In the genomic region with DNA sequence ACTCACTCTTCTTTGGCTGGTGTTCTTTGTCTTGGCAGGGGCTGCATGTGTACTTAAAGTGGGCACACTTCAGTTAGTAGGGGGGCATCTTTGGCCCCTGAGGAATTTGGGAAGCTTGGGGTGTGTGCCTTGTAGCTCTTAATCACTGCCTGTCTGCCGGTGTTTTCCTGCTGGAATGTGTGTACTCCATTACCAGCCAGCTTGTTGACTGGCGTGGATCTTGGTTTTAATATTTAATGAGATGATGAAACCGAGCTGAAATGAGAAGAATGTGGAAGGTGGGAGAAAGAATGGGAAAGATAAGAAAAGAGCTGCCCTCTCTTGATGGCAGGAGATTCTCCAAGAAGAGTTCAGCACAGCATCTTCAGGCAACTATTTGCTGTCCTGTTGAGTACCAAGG, we compare ENCODE assay signal across 18 cellular contexts.
DNase-seq lines count a peak whose midpoint lies in the region; ATAC-seq and TF ChIP-seq lines count a peak whose summit lies in the region.
"Had no signal": no experiment of that assay in that cellular context is flagged by ENCODE, and none has a peak within 500 bp of the region (broad histone marks: within the 10 kb centered on the region; RNA-seq: fewer than 3 reads in every experiment).

No MANE protein-coding gene starts in this region.

- H3K27me3 ChIP-seq in PC-3 (ENCODE audit: low read length) (no peaks in the 10 kb centered on the region), BE2C (no peaks in the 10 kb centered on the region; the same call in 1 of the 2 replicates)
- H3K27me3 ChIP-seq: hepatocyte had no signal

- H3K9me3 ChIP-seq in PC-3 (ENCODE audit: low read length), result no peaks in the 10 kb centered on the region
- H3K9me3 ChIP-seq in BE2C, result no peaks in the 10 kb centered on the region
- H3K9me3 ChIP-seq: stomach had no signal

- CTCF ChIA-PET in PC-3 (lab: Charles Lee), result no interaction called here

- H3K79me2 ChIP-seq in PC-3 (ENCODE audit: low read length), result no peaks in the 10 kb centered on the region
- H3K79me2 ChIP-seq: hepatocyte had no signal

- H3F3A ChIP-seq in PC-3 (ENCODE audit: low read length, unreplicated experiment), result no peaks in the 10 kb centered on the region

- no peak for DNase-seq in activated T-cell treated with anti-CD3 and anti-CD28 coated beads, Interleukin-2, amount 50 U/mL, for 72 hours
- DNase-seq in activated T-cell treated with anti-CD3 and anti-CD28 coated beads for 4 hours, result no peak
- DNase-seq in PC-3, result peak; percentile 32
- peak; percentile 84 for DNase-seq in epithelial cell of proximal tubule (ENCODE audit: low read depth)
- DNase-seq in stimulated activated effector memory CD8-positive, alpha-beta T cell treated with anti-CD3 and anti-CD28 coated beads, Interleukin-12 subunit alpha, Interleukin-12 subunit beta, amount 100 ng/mL, for 72 hours (ENCODE audit: low spot score in 2 of 2), result no peak
- DNase-seq in BE2C, result no peak
- DNase-seq in hippocampal formation (lab: John Stamatoyannopoulos, UW), result no peak
- DNase-seq: activated CD4-positive, alpha-beta T cell treated with anti-CD3 and anti-CD28 coated beads, Interleukin-2, amount 50 U/mL, for 4 hours; activated T-cell treated with anti-CD3 and anti-CD28 coated beads, Interleukin-2, amount 50 U/mL, for 4 hours; CD8-positive, alpha-beta memory T cell; NCI-H2029; NCI-H524 treated with DMSO at 0.1 percent for 48 hours; right cardiac atrium; stomach had no signal

- no peak overlapping the region for H3K4me2 ChIP-seq in PC-3 (ENCODE audit: low read length)
- H3K4me2 ChIP-seq: hepatocyte had no signal

- H3K4me3 Mint-ChIP-seq in activated T-cell treated with anti-CD3 and anti-CD28 coated beads, Interleukin-2, amount 50 U/mL, for 72 hours, result no peak overlapping the region
- no peak overlapping the region for H3K4me3 Mint-ChIP-seq in stimulated activated effector memory CD8-positive, alpha-beta T cell treated with anti-CD3 and anti-CD28 coated beads, Interleukin-12 subunit alpha, Interleukin-12 subunit beta, amount 100 ng/mL, for 72 hours
- H3K4me3 Mint-ChIP-seq: activated T-cell treated with anti-CD3 and anti-CD28 coated beads, Interleukin-2, amount 50 U/mL, for 4 hours; CD8-positive, alpha-beta memory T cell had no signal

- 0 out of 2 replicates have a peak overlapping the region, but pooled peaks have one; percentile 21 for H2AFZ ChIP-seq in PC-3 (ENCODE audit: low read length)
- H2AFZ ChIP-seq: hepatocyte had no signal

- no peak overlapping the region for H3K9ac ChIP-seq in PC-3 (ENCODE audit: low read length)

- no peak overlapping the region for H3K4me3 ChIP-seq in PC-3 (ENCODE audit: low read length)
- H3K4me3 ChIP-seq in epithelial cell of proximal tubule (ENCODE audit: low read depth, low read length), result no peak overlapping the region
- no peak overlapping the region for H3K4me3 ChIP-seq in BE2C (ENCODE audit: low read depth, low read length)
- H3K4me3 ChIP-seq: hepatocyte, stomach had no signal

- no peaks in the 10 kb centered on the region for H4K20me1 ChIP-seq in PC-3 (ENCODE audit: low read length)

- H3K27me3 Mint-ChIP-seq in activated T-cell treated with anti-CD3 and anti-CD28 coated beads, Interleukin-2, amount 50 U/mL, for 72 hours (ENCODE audit: low read depth), result no peaks in the 10 kb centered on the region
- H3K27me3 Mint-ChIP-seq: CD8-positive, alpha-beta memory T cell had no signal

- H3K36me3 Mint-ChIP-seq in activated T-cell treated with anti-CD3 and anti-CD28 coated beads, Interleukin-2, amount 50 U/mL, for 72 hours (ENCODE audit: insufficient read depth in 2 of 2), result peaks cover 5 to 24% of the 10 kb centered on the region in 2 donors
- peaks cover 40% of the 10 kb centered on the region for H3K36me3 Mint-ChIP-seq in stimulated activated effector memory CD8-positive, alpha-beta T cell treated with anti-CD3 and anti-CD28 coated beads, Interleukin-12 subunit alpha, Interleukin-12 subunit beta, amount 100 ng/mL, for 72 hours

- BruUV-seq in PC-3 (replicated peaks; lab: Mats Ljungman, UMichigan), result no TSS peak

- H3K27ac Mint-ChIP-seq in activated T-cell treated with anti-CD3 and anti-CD28 coated beads, Interleukin-2, amount 50 U/mL, for 72 hours, result peak overlapping the region; percentile 25
- peak overlapping the region; percentile 55 for H3K27ac Mint-ChIP-seq in stimulated activated effector memory CD8-positive, alpha-beta T cell treated with anti-CD3 and anti-CD28 coated beads, Interleukin-12 subunit alpha, Interleukin-12 subunit beta, amount 100 ng/mL, for 72 hours
- H3K27ac Mint-ChIP-seq: activated naive CD4-positive, alpha-beta T cell treated with anti-CD3 and anti-CD28 coated beads, Interleukin-2, amount 50 U/mL, for 72 hours had no signal

- no peak for ATAC-seq in activated T-cell treated with anti-CD3 and anti-CD28 coated beads, Interleukin-2, amount 50 U/mL, for 72 hours (replicated peaks in 1 of 2)
- ATAC-seq in PC-3 (peak; percentile 57), GM18870 (IDR thresholded peaks at IDR 0.05; ENCODE audit: unreplicated experiment) (no peak)
- no peak for ATAC-seq in stimulated activated effector memory CD8-positive, alpha-beta T cell treated with anti-CD3 and anti-CD28 coated beads, Interleukin-12 subunit alpha, Interleukin-12 subunit beta, amount 100 ng/mL, for 72 hours
- ATAC-seq: activated naive CD4-positive, alpha-beta T cell treated with anti-CD3 and anti-CD28 coated beads, Interleukin-2, amount 50 U/mL, for 72 hours; activated T-cell treated with anti-CD3 and anti-CD28 coated beads, Interleukin-2, amount 50 U/mL, for 4 hours; Panc1; right cardiac atrium had no signal

- no peaks in the 10 kb centered on the region for H3K4me1 Mint-ChIP-seq in activated T-cell treated with anti-CD3 and anti-CD28 coated beads, Interleukin-2, amount 50 U/mL, for 72 hours (ENCODE audit: low read depth)
- H3K4me1 Mint-ChIP-seq in stimulated activated effector memory CD8-positive, alpha-beta T cell treated with anti-CD3 and anti-CD28 coated beads, Interleukin-12 subunit alpha, Interleukin-12 subunit beta, amount 100 ng/mL, for 72 hours, result peaks cover 6% of the 10 kb centered on the region

- POLR2A ChIA-PET in PC-3 (lab: Charles Lee; ENCODE audit: unreplicated experiment), result interaction anchor here (0.6 kb wide), 1 partner anchor 176 kb away, joined by 7 read pairs; no protein-coding TSS in a partner anchor

- TF ChIP-seq CTCF in PC-3 (conservative IDR thresholded peaks at IDR 0.05; ENCODE audit: low read depth, low read length), result no peak
- TF ChIP-seq CTCF in epithelial cell of proximal tubule (conservative IDR thresholded peaks at IDR 0.05; ENCODE audit: low read depth, low read length), result no peak
- TF ChIP-seq CTCF in BE2C (IDR thresholded peaks at IDR 0.05; ENCODE audit: low read depth, low read length), result no peak

- H3K36me3 ChIP-seq in PC-3 (ENCODE audit: low read depth, low read length) (no peaks in the 10 kb centered on the region), BE2C (no peaks in the 10 kb centered on the region)
- H3K36me3 ChIP-seq: stomach had no signal

- H3K27ac ChIP-seq in PC-3 (ENCODE audit: low read length), result no peak overlapping the region
- H3K27ac ChIP-seq: hepatocyte, stomach had no signal

- H3K9me2 ChIP-seq in PC-3 (replicated peaks; ENCODE audit: low read length), result no peaks in the 10 kb centered on the region

- no peaks in the 10 kb centered on the region for H3K9me3 Mint-ChIP-seq in activated T-cell treated with anti-CD3 and anti-CD28 coated beads, Interleukin-2, amount 50 U/mL, for 72 hours
- no peaks in the 10 kb centered on the region for H3K9me3 Mint-ChIP-seq in stimulated activated effector memory CD8-positive, alpha-beta T cell treated with anti-CD3 and anti-CD28 coated beads, Interleukin-12 subunit alpha, Interleukin-12 subunit beta, amount 100 ng/mL, for 72 hours
- H3K9me3 Mint-ChIP-seq: activated naive CD4-positive, alpha-beta T cell treated with anti-CD3 and anti-CD28 coated beads, Interleukin-2, amount 50 U/mL, for 72 hours; activated T-cell treated with anti-CD3 and anti-CD28 coated beads, Interleukin-2, amount 50 U/mL, for 4 hours; CD8-positive, alpha-beta memory T cell had no signal

- peaks cover 10% of the 10 kb centered on the region; the same call in 1 of the 2 replicates for H3K4me1 ChIP-seq in PC-3 (ENCODE audit: insufficient read depth, low read length)
- no peaks in the 10 kb centered on the region; the same call in 1 of the 2 replicates for H3K4me1 ChIP-seq in BE2C
- H3K4me1 ChIP-seq: stomach had no signal

- intact Hi-C loops in PC-3 (cut with micrococcal nuclease), result loop anchor here (5.0 kb wide), 1 partner anchor 84 kb away; no protein-coding TSS in a partner anchor

Comparison
In these comparisons a context has a peak if more than half of its experiments do, and no peak if none do; other contexts are left out.
1. DNase-seq: peak in PC-3 (single experiment) and epithelial cell of proximal tubule (single experiment); none in activated T-cell treated with anti-CD3 and anti-CD28 coated beads, Interleukin-2, amount 50 U/mL, for 72 hours (0 of 2), activated T-cell treated with anti-CD3 and anti-CD28 coated beads for 4 hours (single experiment), stimulated activated effector memory CD8-positive, alpha-beta T cell treated with anti-CD3 and anti-CD28 coated beads, Interleukin-12 subunit alpha, Interleukin-12 subunit beta, amount 100 ng/mL, for 72 hours (0 of 2), BE2C (single experiment) and hippocampal formation (0 of 2).